8 cellular contexts compared by ENCODE assay signal in the genomic region with DNA sequence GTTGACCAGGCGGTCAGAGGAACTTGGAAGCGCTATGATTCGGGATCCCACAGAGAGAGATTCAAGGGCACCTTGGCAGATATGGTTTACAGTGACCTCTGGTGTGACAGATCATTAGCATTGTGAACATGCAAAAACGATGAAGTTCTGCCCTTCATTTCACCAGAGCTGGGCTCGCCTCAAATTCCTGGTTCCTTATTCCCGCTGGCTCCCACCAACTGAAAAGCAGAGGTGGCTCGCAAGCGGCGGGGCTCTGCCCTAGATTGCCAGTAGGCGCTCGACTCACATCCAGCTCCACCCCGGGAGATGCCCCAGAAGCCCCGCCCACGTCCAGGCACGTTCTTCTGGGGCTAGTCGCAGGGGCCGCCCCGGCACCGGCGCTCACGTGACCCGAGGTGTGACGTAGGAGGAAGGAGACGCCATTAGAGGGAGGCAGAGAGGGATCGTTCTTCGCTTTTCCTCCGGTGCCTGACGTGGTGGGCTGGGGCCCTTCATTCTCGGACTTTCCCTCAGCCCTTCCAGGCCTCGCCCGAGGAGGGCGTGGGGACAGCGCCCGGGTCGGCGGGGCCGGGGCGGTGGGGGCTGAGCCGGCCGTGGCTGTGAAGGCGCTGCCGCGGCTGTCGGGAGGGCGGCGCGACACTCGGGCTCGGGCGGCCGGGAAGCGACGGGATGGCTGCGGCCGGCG. TPM values are rescaled to one million over a fixed set of nuclear protein-coding genes. Genes with fewer than 3 reads are reported as not detected.
DNase-seq lines count a peak whose midpoint lies in the region; ATAC-seq and TF ChIP-seq lines count a peak whose summit lies in the region.

A gene with protein sequence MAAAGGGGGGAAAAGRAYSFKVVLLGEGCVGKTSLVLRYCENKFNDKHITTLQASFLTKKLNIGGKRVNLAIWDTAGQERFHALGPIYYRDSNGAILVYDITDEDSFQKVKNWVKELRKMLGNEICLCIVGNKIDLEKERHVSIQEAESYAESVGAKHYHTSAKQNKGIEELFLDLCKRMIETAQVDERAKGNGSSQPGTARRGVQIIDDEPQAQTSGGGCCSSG (plus strand): TSS at position 403 of the 685 bp plus-strand sequence. CDS start 267 bp downstream, at position 670.

- peak within 1 kb of the TSS; percentile 66 for H3K4me3 ChIP-seq in lung

- peaks cover 2 to 19% of the 10 kb centered on the region in 2 donors for H3K4me1 ChIP-seq in lung (ENCODE audit: control insufficient read depth in 2 of 2, insufficient read depth in 2 of 2, low read length in 2 of 2)

- WGBS in lung, 2 donors, result 1% methylated on average over 48 to 56 of the region's 56 CpGs

- ATAC-seq in GM19467 (IDR thresholded peaks at IDR 0.05; ENCODE audit: unreplicated experiment) (peak; percentile 97), lung (ENCODE audit: insufficient read depth, low FRiP score) (peak; percentile 97)

- peaks cover 0 to 10% of the 10 kb centered on the region in 2 donors for H3K36me3 ChIP-seq in lung (ENCODE audit: control insufficient read depth in 2 of 2, insufficient read depth in 2 of 2, low read length in 2 of 2)

- H3K27ac ChIP-seq in lung (ENCODE audit: low read depth in 1 of 2, low read length in 1 of 2), result peak within 1 kb of the TSS; percentile 98 to 99

- no peaks in the 10 kb centered on the region for H3K27me3 ChIP-seq in lung (ENCODE audit: control insufficient read depth, insufficient read depth)

- peak; percentile 99 for DNase-seq in COLO668 (lab: John Stamatoyannopoulos, UW; ENCODE audit: unreplicated experiment)
- peak; percentile 88 for DNase-seq in HS-27A (ENCODE audit: low read depth)
- DNase-seq in NK-92 (lab: John Stamatoyannopoulos, UW; ENCODE audit: unreplicated experiment), result peak; percentile 86
- peak; percentile 98 to 99 for DNase-seq in activated CD8-positive, alpha-beta memory T cell treated with anti-CD3 and anti-CD28 coated beads for 1 hour (ENCODE audit: extremely low read depth in 1 of 2, low read depth in 1 of 2)
- peak; percentile 99 for DNase-seq in effector CD4-positive, alpha-beta T cell
- peak; percentile 99 for DNase-seq in lung (ENCODE audit: low spot score)
- peak; percentile 97 for DNase-seq in stimulated activated CD4-positive, alpha-beta T cell treated with anti-CD3 and anti-CD28 coated beads, TNF-alpha, amount 100 ng/mL, for 4 hours (ENCODE audit: low read depth in 3 of 3)

- peak; percentile 18 for TF ChIP-seq CTCF in lung (IDR thresholded peaks at IDR 0.05; ENCODE audit: control extremely low read depth, extremely low read depth)

- peaks cover 3% of the 10 kb centered on the region in 2 donors for H3K9me3 ChIP-seq in lung (ENCODE audit: control insufficient read depth in 2 of 2, insufficient read depth in 1 of 2, low read length in 1 of 2)

RNA-seq across cellular contexts. Expression of the gene that starts here (rescaled TPM):
- 10 to 100 TPM; 58.4 to 58.5 TPM for total RNA-seq in lung
- 10 to 100 TPM; 11.8 to 43.1 TPM for polyA plus RNA-seq in lung

Comparison
In these comparisons a context has a peak if more than half of its experiments do, and no peak if none do; other contexts are left out.
1. Peak in every context shown above with its lines: DNase-seq, ATAC-seq, H3K4me3 ChIP-seq and H3K27ac ChIP-seq.